ENCODE assay signal across 1 cellular context in genomic region chr5:173903396-173904140, GRCh38.
TF ChIP-seq lines count a peak whose summit lies in the region.

No MANE protein-coding gene starts in this region.

TF ChIP-seq in HepG2, 621 proteins besides CTCF, POLR2A, EP300 and RAD21:
- no peak for TF ChIP-seq ZMAT3 (CRISPR knock-in tag; conservative IDR thresholded peaks at IDR 0.05)
- TF ChIP-seq POLR2AphosphoS2 (IDR thresholded peaks at IDR 0.05; ENCODE audit: low read depth, low read length): no peak
- TF ChIP-seq CEBPZ (IDR thresholded peaks at IDR 0.05; ENCODE audit: low read length): no peak
- TF ChIP-seq CEBPG (CRISPR knock-in tag; IDR thresholded peaks at IDR 0.05): no peak
- no peak for TF ChIP-seq ZBTB44 (CRISPR knock-in tag; IDR thresholded peaks at IDR 0.05)
- TF ChIP-seq MAFK (conservative IDR thresholded peaks at IDR 0.05 in 1 of 2, IDR thresholded peaks at IDR 0.05 in 1 of 2; ENCODE audit: low read length in 2 of 2): no peak
- TF ChIP-seq ZNF614 (CRISPR knock-in tag; IDR thresholded peaks at IDR 0.05; ENCODE audit: borderline replicate concordance): no peak
- TF ChIP-seq ATF5 (CRISPR knock-in tag; IDR thresholded peaks at IDR 0.05; ENCODE audit: low read depth): no peak
- TF ChIP-seq ZBTB8A (CRISPR knock-in tag; IDR thresholded peaks at IDR 0.05; ENCODE audit: borderline replicate concordance, low read depth): no peak
- no peak for TF ChIP-seq ZNF709 (CRISPR knock-in tag; IDR thresholded peaks at IDR 0.05)
